8 cellular contexts compared by ENCODE assay signal in the genomic region with DNA sequence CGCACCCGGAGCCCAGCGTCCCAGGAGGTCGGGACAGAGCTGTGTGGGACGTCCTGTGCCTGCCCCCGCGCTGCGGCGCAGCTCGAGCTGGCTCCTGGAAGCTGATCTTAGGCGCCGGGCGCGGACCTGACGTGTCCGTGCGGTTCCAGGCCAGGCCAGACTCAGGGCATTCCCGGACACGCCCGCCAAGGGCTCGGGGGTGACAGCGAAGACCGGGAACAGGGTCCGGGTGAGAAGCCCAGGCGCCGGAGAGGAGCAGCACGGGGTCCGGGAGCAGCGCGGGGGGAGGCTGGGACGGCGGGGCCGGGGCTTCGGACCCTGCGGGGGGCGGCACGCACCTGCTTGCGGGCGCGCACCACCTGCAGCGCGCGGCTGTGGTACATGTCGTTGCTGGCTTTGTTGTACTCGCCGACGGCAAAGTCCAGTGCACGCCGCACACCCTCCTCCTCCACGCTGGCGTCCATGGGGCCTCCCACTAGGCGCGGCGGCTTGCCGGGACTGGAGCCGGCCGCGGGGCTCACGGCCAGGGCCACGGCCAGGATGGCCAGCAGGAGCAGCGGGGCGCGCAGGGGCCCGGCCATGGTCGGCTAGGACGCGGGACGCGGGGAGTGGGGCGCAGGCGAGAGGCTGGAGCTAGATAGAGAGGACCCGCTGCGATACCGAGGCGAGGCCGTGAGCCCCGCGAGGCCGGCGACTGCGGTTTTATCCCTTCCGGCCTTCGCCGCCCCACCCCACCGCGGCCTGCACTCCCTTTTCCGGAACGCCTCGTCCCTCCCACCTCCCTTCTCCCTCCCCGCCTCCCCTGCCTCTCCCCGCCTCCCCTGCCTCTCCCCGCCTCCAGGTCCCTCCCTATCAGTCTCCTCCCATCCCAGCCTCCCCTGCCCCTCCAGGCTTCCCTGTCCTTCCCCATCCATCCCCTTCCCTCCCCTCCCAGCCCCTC. TPM values are rescaled to one million over a fixed set of nuclear protein-coding genes. Genes with fewer than 3 reads are reported as not detected.
A peak's percentile ranks its signal among the peaks of the same experiment; 100 is the strongest.
DNase-seq lines count a peak whose midpoint lies in the region; ATAC-seq and TF ChIP-seq lines count a peak whose summit lies in the region.

A gene with protein sequence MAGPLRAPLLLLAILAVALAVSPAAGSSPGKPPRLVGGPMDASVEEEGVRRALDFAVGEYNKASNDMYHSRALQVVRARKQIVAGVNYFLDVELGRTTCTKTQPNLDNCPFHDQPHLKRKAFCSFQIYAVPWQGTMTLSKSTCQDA (minus strand): TSS at position 674 of the 940 bp plus-strand sequence. CDS start 93 bp downstream, at position 581.

- H3K4me3 ChIP-seq in CD8-positive, alpha-beta memory T cell (ENCODE audit: low read length) = no peak within 1 kb of the TSS
- peak within 1 kb of the TSS; percentile 73 to 100 (median 93) for H3K4me3 ChIP-seq in heart right ventricle

- no peaks in the 10 kb centered on the region for H3K9me3 ChIP-seq in CD8-positive, alpha-beta memory T cell (ENCODE audit: low read length)
- H3K9me3 ChIP-seq in heart right ventricle = no peaks in the 10 kb centered on the region

- H3K9me3 Mint-ChIP-seq in CD8-positive, alpha-beta memory T cell = no peaks in the 10 kb centered on the region
- H3K9me3 Mint-ChIP-seq in osteocyte (ENCODE audit: unreplicated experiment) = no peaks in the 10 kb centered on the region

- peak within 1 kb of the TSS; percentile 43 for H3K27ac ChIP-seq in CD8-positive, alpha-beta memory T cell (ENCODE audit: low read depth, low read length)
- H3K27ac ChIP-seq in heart right ventricle = peak within 1 kb of the TSS; percentile 92 to 100 (median 98)

- POLR2A ChIA-PET in CD8-positive, alpha-beta memory T cell (lab: Charles Lee) = no interaction called here

- H3K36me3 ChIP-seq in CD8-positive, alpha-beta memory T cell (ENCODE audit: insufficient read depth, low read length) = no peaks in the 10 kb centered on the region
- peaks cover 0 to 30% (median 7%) of the 10 kb centered on the region in 9 donors for H3K36me3 ChIP-seq in heart right ventricle

- peak; percentile 41 for ATAC-seq in HG03354 (IDR thresholded peaks at IDR 0.05; ENCODE audit: poor library complexity, severe bottlenecking, unreplicated experiment)
- ATAC-seq in heart right ventricle = peak; percentile 77 to 94 (median 90)

- peak in 2 of 9 donors; percentile 6 to 8 for TF ChIP-seq CTCF in heart right ventricle (IDR thresholded peaks at IDR 0.05)
- TF ChIP-seq CTCF in osteocyte (IDR thresholded peaks at IDR 0.05) = no peak

- no peaks in the 10 kb centered on the region for H3K4me1 ChIP-seq in CD8-positive, alpha-beta memory T cell (ENCODE audit: insufficient read depth, low read length)
- peaks cover 5 to 61% (median 40%) of the 10 kb centered on the region in 9 donors for H3K4me1 ChIP-seq in heart right ventricle

- H3K27me3 ChIP-seq in CD8-positive, alpha-beta memory T cell (ENCODE audit: insufficient read depth, low read length, poor library complexity, severe bottlenecking) = no peaks in the 10 kb centered on the region
- H3K27me3 ChIP-seq in heart right ventricle = no peaks in the 10 kb centered on the region

- peaks cover 8 to 47% of the 10 kb centered on the region in 2 donors for H3K27me3 Mint-ChIP-seq in CD8-positive, alpha-beta memory T cell
- no peaks in the 10 kb centered on the region for H3K27me3 Mint-ChIP-seq in osteocyte (ENCODE audit: unreplicated experiment)

- 0 to 1% methylated on average over 77 to 91 of the region's 92 CpGs for WGBS in heart right ventricle, 2 donors

- peaks cover 2 to 8% (median 7%) of the 10 kb centered on the region in 3 donors for H3K4me1 Mint-ChIP-seq in CD8-positive, alpha-beta memory T cell
- H3K4me1 Mint-ChIP-seq in osteocyte (ENCODE audit: unreplicated experiment) = peaks cover 49% of the 10 kb centered on the region

- H3K4me3 Mint-ChIP-seq in CD8-positive, alpha-beta memory T cell = peak within 1 kb of the TSS in 6 of 7 donors; percentile 55 to 80 (median 69)
- H3K4me3 Mint-ChIP-seq in osteocyte (ENCODE audit: unreplicated experiment) = peak within 1 kb of the TSS; percentile 77

- peak within 1 kb of the TSS in 2 of 8 donors; percentile 28 to 69 for H3K27ac Mint-ChIP-seq in CD8-positive, alpha-beta memory T cell
- H3K27ac Mint-ChIP-seq in osteocyte (ENCODE audit: unreplicated experiment) = peak within 1 kb of the TSS; percentile 89

- CTCF ChIA-PET in CD8-positive, alpha-beta memory T cell (lab: Charles Lee) = no interaction called here

- DNase-seq in CD8-positive, alpha-beta memory T cell = no peak
- peak; percentile 68 for DNase-seq in GM19238 (ENCODE audit: insufficient read length, low spot score)
- peak; percentile 88 for DNase-seq in NCI-H510A treated with DMSO at 0.1 percent for 48 hours (lab: John Stamatoyannopoulos, UW)
- peak in 46 of 56 donors; percentile 28 to 86 (median 65) for DNase-seq in amygdala (lab: John Stamatoyannopoulos, UW)
- DNase-seq in heart right ventricle = peak; percentile 94
- peak; percentile 93 for DNase-seq in osteocyte (ENCODE audit: extremely low spot score, unreplicated experiment)
- no peak for DNase-seq in activated gamma-delta T cell (lab: John Stamatoyannopoulos, UW)

- intact Hi-C loops in heart right ventricle (cut with DNase I) = loop anchor here in 5 of 10 donors (2.0 to 10.0 kb wide), 4 partner anchors 33 to 283 kb away; a partner anchor contains a TSS

- H3K36me3 Mint-ChIP-seq in CD8-positive, alpha-beta memory T cell = no peaks in the 10 kb centered on the region
- peaks cover 12% of the 10 kb centered on the region for H3K36me3 Mint-ChIP-seq in osteocyte (ENCODE audit: unreplicated experiment)

RNA-seq across cellular contexts. Expression of the gene that starts here (rescaled TPM):
- total RNA-seq in CD8-positive, alpha-beta memory T cell = 1 to 10 TPM; 3.0 to 5.3 TPM
- 4.9 TPM for polyA plus RNA-seq in CD8-positive, alpha-beta memory T cell
- total RNA-seq in heart right ventricle (1,000 to 10,000 TPM in 1 of 10 donors, 100 to 1,000 TPM in 9; 395 to 1,066 (median 576) TPM), osteocyte (705 and 710 TPM in 2 replicates)
- 100 to 1,000 TPM; 633 to 805 TPM for polyA plus RNA-seq in heart right ventricle

Comparison
In these comparisons a context has a peak if more than half of its experiments do, and no peak if none do; other contexts are left out.
1. RNA of the gene that starts here (total RNA-seq): 705 to 710 TPM in osteocyte and 395 to 1,066 TPM in heart right ventricle; 3.0 to 5.3 TPM in CD8-positive, alpha-beta memory T cell; every median in the first group is over 10 times any median in the second.
2. RNA of the gene that starts here (polyA plus RNA-seq): 633 to 805 TPM in heart right ventricle; 4.9 TPM in CD8-positive, alpha-beta memory T cell (single experiment); every median in the first group is over 100 times any median in the second.
3. DNase-seq: peak in GM19238 (single experiment), NCI-H510A treated with DMSO at 0.1 percent for 48 hours (single experiment), amygdala (46 of 56), heart right ventricle (2 of 2) and osteocyte (single experiment); none in CD8-positive, alpha-beta memory T cell (0 of 5) and activated gamma-delta T cell (single experiment).